In genomic region chr2:143139835-143140393, GRCh38 we compare ENCODE assay signal across 12 cellular contexts. TPM values are rescaled to one million over a fixed set of nuclear protein-coding genes. Genes with fewer than 3 reads are reported as not detected.
A peak's percentile ranks its signal among the peaks of the same experiment; 100 is the strongest.
DNase-seq lines count a peak whose midpoint lies in the region; ATAC-seq, FAIRE-seq and TF ChIP-seq lines count a peak whose summit lies in the region.
"Had no signal": no experiment of that assay in that cellular context is flagged by ENCODE, and none has a peak within 500 bp of the region (broad histone marks: within the 10 kb centered on the region; RNA-seq: fewer than 3 reads in every experiment).

No MANE protein-coding gene starts in this region.

- H3K27ac Mint-ChIP-seq in activated T-helper 17 cell treated with anti-CD3 and anti-CD28 coated beads, Interleukin-2, amount 50 U/mL, for 72 hours = peak overlapping the region; percentile 48

- peaks cover 0 to 44% (median 9%) of the 10 kb centered on the region in 11 experiments; a peak in 13 of 22 replicates for H3K36me3 ChIP-seq in BLaER1 treated with 17β-estradiol and CSF1 and Interleukin-3, amounts not matched to agents 10 nM and 100 nM
- H3K36me3 ChIP-seq: ovary had no signal

- peaks cover 0 to 35% (median 7%) of the 10 kb centered on the region in 11 experiments; a peak in 6 of 22 replicates for H3K9me3 ChIP-seq in BLaER1 treated with 17β-estradiol and CSF1 and Interleukin-3, amounts not matched to agents 10 nM and 100 nM (replicated peaks in 1 of 11)
- H3K9me3 ChIP-seq: ovary had no signal

- no peak overlapping the region for H3K9ac ChIP-seq in BLaER1 treated with 17β-estradiol and CSF1 and Interleukin-3, amounts not matched to agents 10 nM and 100 nM

- no peak for TF ChIP-seq POLR2A in GM12891 (IDR thresholded peaks at IDR 0.05; ENCODE audit: low read depth, low read length)

- H4K20me1 ChIP-seq in BLaER1 treated with 17β-estradiol and CSF1 and Interleukin-3, amounts not matched to agents 10 nM and 100 nM = peaks cover 0 to 18% (median 10%) of the 10 kb centered on the region in 11 experiments; a peak in 8 of 22 replicates

- peak overlapping the region; percentile 62 for H3K4me3 Mint-ChIP-seq in activated T-helper 17 cell treated with anti-CD3 and anti-CD28 coated beads, Interleukin-2, amount 50 U/mL, for 72 hours

- ATAC-seq in HG03175 (IDR thresholded peaks at IDR 0.05; ENCODE audit: unreplicated experiment) (peak; percentile 19), HG03342 (IDR thresholded peaks at IDR 0.05; ENCODE audit: unreplicated experiment) (no peak), GM21786 (IDR thresholded peaks at IDR 0.05; ENCODE audit: unreplicated experiment) (no peak), HG03095 (IDR thresholded peaks at IDR 0.05; ENCODE audit: unreplicated experiment) (no peak)
- peak; percentile 47 for ATAC-seq in activated T-helper 17 cell treated with anti-CD3 and anti-CD28 coated beads, Interleukin-2, amount 50 U/mL, for 72 hours (replicated peaks)

- peaks cover 18% of the 10 kb centered on the region for H3K36me3 Mint-ChIP-seq in activated T-helper 17 cell treated with anti-CD3 and anti-CD28 coated beads, Interleukin-2, amount 50 U/mL, for 72 hours (ENCODE audit: low read depth)

- peak overlapping the region in 3 of 11 experiments; percentile 21 to 67 (median 57); a peak in 3 of 22 replicates for H3K27ac ChIP-seq in BLaER1 treated with 17β-estradiol and CSF1 and Interleukin-3, amounts not matched to agents 10 nM and 100 nM
- H3K27ac ChIP-seq: C4-2B, ovary had no signal

- peak; percentile 48 for FAIRE-seq in GM12891 (lab: Jason Lieb, UNC)

- no peaks in the 10 kb centered on the region for H3K27me3 Mint-ChIP-seq in activated T-helper 17 cell treated with anti-CD3 and anti-CD28 coated beads, Interleukin-2, amount 50 U/mL, for 72 hours

- DNase-seq in GM12891 (ENCODE audit: insufficient read length, low spot score) = no peak
- DNase-seq in central memory CD4-positive, alpha-beta T cell = no peak
- DNase-seq: NCI-H1417 treated with DMSO at 0.1 percent for 48 hours, NCI-H69, ovary had no signal

- no peaks in the 10 kb centered on the region for H3K27me3 ChIP-seq in BLaER1 treated with 17β-estradiol and CSF1 and Interleukin-3, amounts not matched to agents 10 nM and 100 nM
- H3K27me3 ChIP-seq: ovary had no signal

- no peaks in the 10 kb centered on the region for H3K9me3 Mint-ChIP-seq in activated T-helper 17 cell treated with anti-CD3 and anti-CD28 coated beads, Interleukin-2, amount 50 U/mL, for 72 hours

- no peak overlapping the region for H3K4me3 ChIP-seq in BLaER1 treated with 17β-estradiol and CSF1 and Interleukin-3, amounts not matched to agents 10 nM and 100 nM
- H3K4me3 ChIP-seq: ovary had no signal

- peaks cover 69% of the 10 kb centered on the region for H3K4me1 Mint-ChIP-seq in activated T-helper 17 cell treated with anti-CD3 and anti-CD28 coated beads, Interleukin-2, amount 50 U/mL, for 72 hours

- H3K4me1 ChIP-seq in BLaER1 treated with 17β-estradiol and CSF1 and Interleukin-3, amounts not matched to agents 10 nM and 100 nM = peaks cover 16 to 65% (median 33%) of the 10 kb centered on the region in 10 experiments

- H3K4me2 ChIP-seq in BLaER1 treated with 17β-estradiol and CSF1 and Interleukin-3, amounts not matched to agents 10 nM and 100 nM = peak overlapping the region in 9 of 11 experiments; percentile 25 to 97 (median 68); a peak in 13 of 22 replicates

TF ChIP-seq in GM12891, 5 proteins besides CTCF, POLR2A, EP300 and RAD21:
- TF ChIP-seq SPI1 (IDR thresholded peaks at IDR 0.05; ENCODE audit: low read depth, low read length) (no peak), PAX5 (IDR thresholded peaks at IDR 0.05; ENCODE audit: insufficient read depth, low read length, severe bottlenecking) (no peak), TAF1 (IDR thresholded peaks at IDR 0.05; ENCODE audit: low read depth, low read length) (no peak), POLR2AphosphoS5 (IDR thresholded peaks at IDR 0.05; ENCODE audit: low read depth, low read length) (no peak), POU2F2 (IDR thresholded peaks at IDR 0.05; ENCODE audit: low read depth, low read length) (no peak)

RNA-seq across cellular contexts. Expression of gene ARHGAP15, which starts 10.7 kb away (rescaled TPM):
- polyA plus RNA-seq in GM12891 (2012; ENCODE audit: low read depth, missing spikeins) = 56.8 TPM
- 10 to 100 TPM; 93.3 to 98.3 TPM for total RNA-seq in activated T-helper 17 cell treated with anti-CD3 and anti-CD28 coated beads, Interleukin-2, amount 50 U/mL, for 72 hours

Comparison
In these comparisons a context has a peak if more than half of its experiments do, and no peak if none do; other contexts are left out.
1. ATAC-seq: peak in HG03175 (single experiment) and activated T-helper 17 cell treated with anti-CD3 and anti-CD28 coated beads, Interleukin-2, amount 50 U/mL, for 72 hours (single experiment); none in HG03342 (single experiment), GM21786 (single experiment) and HG03095 (single experiment).